9 cellular contexts compared by ENCODE assay signal in genomic region chr19:3670796-3671679, GRCh38. TPM values are rescaled to one million over a fixed set of nuclear protein-coding genes. Genes with fewer than 3 reads are reported as not detected.
DNase-seq lines count a peak whose midpoint lies in the region; ATAC-seq, FAIRE-seq and TF ChIP-seq lines count a peak whose summit lies in the region.
"Had no signal": no experiment of that assay in that cellular context is flagged by ENCODE, and none has a peak within 500 bp of the region (broad histone marks: within the 10 kb centered on the region; RNA-seq: fewer than 3 reads in every experiment).

No MANE protein-coding gene starts in this region.

- no peaks in the 10 kb centered on the region for H3K27me3 Mint-ChIP-seq in T-helper 2 cell treated with Interferon-gamma antibody and Interleukin-4, amounts not matched to agents 5 μg/mL and 100 μg/mL, for 36 hours (ENCODE audit: low read depth)
- H3K27me3 Mint-ChIP-seq in endothelial cell (ENCODE audit: unreplicated experiment) = peaks cover 10% of the 10 kb centered on the region

- peak; percentile 64 for DNase-seq in T-helper 2 cell treated with Interferon-gamma antibody and Interleukin-4, amounts not matched to agents 5 μg/mL and 100 μg/mL, for 36 hours (ENCODE audit: low spot score)
- DNase-seq in T-helper 2 cell (no peak), K562 (ENCODE audit: extremely low read depth in 1 of 4, low spot score in 3 of 4) (peak; percentile 83 to 89 (median 86)), lower lobe of right lung (peak; percentile 69), iPS-NIHi11 (ENCODE audit: low spot score) (no peak), endothelial cell (ENCODE audit: low spot score) (no peak)
- peak; percentile 74 to 75 for DNase-seq in stimulated activated CD8-positive, alpha-beta memory T cell treated with anti-CD3 and anti-CD28 coated beads, Interleukin-7, amount 100 ng/mL, for 48 hours (ENCODE audit: extremely low read depth in 1 of 2, low read depth in 1 of 2)

- H3K4me2 ChIP-seq in K562 (ENCODE audit: insufficient read depth, low read length) = peak overlapping the region; percentile 82

- TF ChIP-seq CTCF in K562 (IDR thresholded peaks at IDR 0.05 in 2 of 3, conservative IDR thresholded peaks at IDR 0.05 in 1 of 3; ENCODE audit: insufficient read depth in 2 of 3, low read depth in 1 of 3, low read length in 3 of 3) (no peak), lower lobe of right lung (IDR thresholded peaks at IDR 0.05) (no peak), endothelial cell (IDR thresholded peaks at IDR 0.05; ENCODE audit: unreplicated experiment) (no peak)

- no TSS peak for BruUV-seq in K562 (replicated peaks; lab: Mats Ljungman, UMichigan)

- no peak for TF ChIP-seq EP300 in K562 (IDR thresholded peaks at IDR 0.05; ENCODE audit: low read length)

- H3K27ac Mint-ChIP-seq in T-helper 2 cell treated with Interferon-gamma antibody and Interleukin-4, amounts not matched to agents 5 μg/mL and 100 μg/mL, for 36 hours = peak overlapping the region; percentile 70
- H3K27ac Mint-ChIP-seq in endothelial cell (ENCODE audit: unreplicated experiment) = no peak overlapping the region

- H3K4me1 ChIP-seq in K562 (replicated peaks in 1 of 2; ENCODE audit: control insufficient read depth in 2 of 2, insufficient read depth in 2 of 2, low read length in 2 of 2) (peaks cover 34 to 83% of the 10 kb centered on the region in 2 experiments), lower lobe of right lung (peaks cover 34% of the 10 kb centered on the region)

- CTCF ChIA-PET in K562 (lab: Yijun Ruan, JAX; ENCODE audit: low intra/inter-chr PET ratio) = interaction anchor here (0.6 to 1.6 kb wide), 3 partner anchors 19 to 179 kb away, joined by 3 to 4 read pairs (median 3); no protein-coding TSS in a partner anchor

- FAIRE-seq in K562 (lab: Jason Lieb, UNC) = peak; percentile 85

- H3K36me3 Mint-ChIP-seq in T-helper 2 cell treated with Interferon-gamma antibody and Interleukin-4, amounts not matched to agents 5 μg/mL and 100 μg/mL, for 36 hours (ENCODE audit: low read depth) = no peaks in the 10 kb centered on the region
- no peaks in the 10 kb centered on the region for H3K36me3 Mint-ChIP-seq in endothelial cell (ENCODE audit: low read depth, unreplicated experiment)

- H3K9me3 Mint-ChIP-seq in T-helper 2 cell treated with Interferon-gamma antibody and Interleukin-4, amounts not matched to agents 5 μg/mL and 100 μg/mL, for 36 hours = no peaks in the 10 kb centered on the region
- H3K9me3 Mint-ChIP-seq in endothelial cell (ENCODE audit: unreplicated experiment) = no peaks in the 10 kb centered on the region

- TF ChIP-seq POLR2A in K562 (conservative IDR thresholded peaks at IDR 0.05) = peak; percentile 38; the same call in 1 of the 2 replicates

- POLR2A ChIA-PET in K562 (lab: Yijun Ruan, JAX) = interaction anchor here (0.5 to 4.1 kb wide), 18 partner anchors 10 to 307 kb away, joined by 3 to 16 read pairs (median 3); partner anchors contain the start of genes MFSD12 and MRPL54

- peaks cover 15% of the 10 kb centered on the region; the same call in 2 of the 3 replicates for H3K36me3 ChIP-seq in K562 (ENCODE audit: control insufficient read depth, insufficient read depth, low read length)
- H3K36me3 ChIP-seq in lower lobe of right lung = peaks cover 7% of the 10 kb centered on the region

- no peaks in the 10 kb centered on the region for H3K9me1 ChIP-seq in K562 (ENCODE audit: control insufficient read depth, insufficient read depth, low read length)

- H3K27ac ChIP-seq in K562 (ENCODE audit: extremely low read depth, low read depth, low read length) = peak overlapping the region; percentile 96
- peak overlapping the region; percentile 83 for H3K27ac ChIP-seq in lower lobe of right lung
- H3K27ac ChIP-seq: 22Rv1 had no signal

- no peak overlapping the region for H3K4me3 Mint-ChIP-seq in T-helper 2 cell treated with Interferon-gamma antibody and Interleukin-4, amounts not matched to agents 5 μg/mL and 100 μg/mL, for 36 hours
- no peak overlapping the region for H3K4me3 Mint-ChIP-seq in endothelial cell (ENCODE audit: unreplicated experiment)

- H3K4me1 Mint-ChIP-seq in T-helper 2 cell treated with Interferon-gamma antibody and Interleukin-4, amounts not matched to agents 5 μg/mL and 100 μg/mL, for 36 hours (ENCODE audit: low read depth) = peaks cover 4% of the 10 kb centered on the region
- H3K4me1 Mint-ChIP-seq in endothelial cell (ENCODE audit: unreplicated experiment) = peaks cover 2% of the 10 kb centered on the region

- ATAC-seq in K562 (peak; percentile 74), lower lobe of right lung (peak; percentile 60 to 63), GM19463 (IDR thresholded peaks at IDR 0.05; ENCODE audit: unreplicated experiment) (no peak)

- intact Hi-C loops in K562 (cut with micrococcal nuclease) (no loop called here), lower lobe of right lung (cut with DNase I) (no loop called here)

- H3K9me3 ChIP-seq in K562 (replicated peaks; ENCODE audit: control insufficient read depth, insufficient read depth, low read depth, low read length) (no peaks in the 10 kb centered on the region), lower lobe of right lung (no peaks in the 10 kb centered on the region)

- in situ Hi-C loops in K562 (cut with MboI) = no loop called here

- TF ChIP-seq RAD21 in K562 (CRISPR knock-in tag; conservative IDR thresholded peaks at IDR 0.05 in 1 of 2, IDR thresholded peaks at IDR 0.05 in 1 of 2) = no peak

- peak overlapping the region; percentile 13 for H3K4me3 ChIP-seq in K562
- H3K4me3 ChIP-seq in lower lobe of right lung = peak overlapping the region; percentile 36

- H4K20me1 ChIP-seq in K562 (replicated peaks; ENCODE audit: control insufficient read depth, insufficient read depth, low read length) = 0 out of 2 replicates have a peak, but pooled peaks cover 4% of the 10 kb centered on the region

- peak overlapping the region; percentile 56 for H2AFZ ChIP-seq in K562 (ENCODE audit: low read depth, low read length)

- 10% methylated on average over 28 of the region's 45 CpGs for WGBS in K562 (ENCODE audit: insufficient coverage, low coverage, missing lambda C conversion rate)

- H3K27me3 ChIP-seq in K562 (ENCODE audit: control insufficient read depth in 2 of 2, insufficient read depth in 2 of 2, low read length in 2 of 2) (no peaks in the 10 kb centered on the region), lower lobe of right lung (ENCODE audit: low read depth) (no peaks in the 10 kb centered on the region)

- peak overlapping the region; percentile 85 to 90 for H3K9ac ChIP-seq in K562 (ENCODE audit: insufficient read depth in 1 of 2, low read depth in 2 of 2, low read length in 2 of 2)

- peaks cover 52% of the 10 kb centered on the region for H3K79me2 ChIP-seq in K562 (ENCODE audit: control insufficient read depth, insufficient read depth, low read length)

RNA-seq across cellular contexts. Expression of gene PIP5K1C, which starts 29.2 kb away (rescaled TPM):
- 21.1 and 62.3 TPM in 2 replicates for total RNA-seq in K562 (2011; cell fraction: chromatin; rRNA removed; ENCODE audit: low replicate concordance)
- total RNA-seq in K562 (2011; cell fraction: nucleolus; rRNA removed) = 28.3 and 30.5 TPM in 2 replicates
- 15.8 and 17.5 TPM in 2 replicates for total RNA-seq in K562 (2011; cell fraction: nucleoplasm; rRNA removed)
- 6.0 and 10.7 TPM in 2 replicates for total RNA-seq in K562 (2014; rRNA removed)
- total RNA-seq in K562 (2014; rRNA removed; fragmentation: Illumina TruSeq; extraction: Trizol) = 1.4 and 1.9 TPM in 2 replicates
- 4.1 and 5.3 TPM in 2 replicates for total RNA-seq in K562 (2015; rRNA removed; fragmentation: Illumina TruSeq; extraction: Trizol)
- total RNA-seq in K562 (2021) = 21.4 and 22.1 TPM in 2 replicates
- 2.9 and 5.8 TPM in 2 replicates for polyA plus RNA-seq in K562 (2011; rRNA removed)
- polyA plus RNA-seq in K562 (2011; cell fraction: cytosol; rRNA removed) = 2.9 and 6.4 TPM in 2 replicates
- polyA plus RNA-seq in K562 (2011; cell fraction: nucleus; rRNA removed) = 9.4 and 20.2 TPM in 2 replicates
- 16.8 and 22.4 TPM in 2 replicates for polyA plus RNA-seq in K562 (2012)
- 8.0 and 11.3 TPM in 2 replicates for polyA plus RNA-seq in K562 (2014; fragmentation: Illumina TruSeq; extraction: Trizol)
- polyA plus RNA-seq in K562 (2014; fragmentation: Nextera tagmentation; extraction: Ambion mirVana) = under 1 TPM; 0.38 to 0.61 TPM
- polyA plus RNA-seq in K562 (2014; rRNA removed) = 7.6 and 8.3 TPM in 2 replicates
- polyA minus RNA-seq in K562 (2011; rRNA and poly(A)+ RNA removed) = 5.1 and 9.5 TPM in 2 replicates
- 15.8 and 26.9 TPM in 2 replicates for polyA minus RNA-seq in K562 (2011; cell fraction: cytosol; rRNA and poly(A)+ RNA removed)
- polyA minus RNA-seq in K562 (2011; cell fraction: nucleus; rRNA and poly(A)+ RNA removed) = 13.1 and 15.9 TPM in 2 replicates
- 43.6 TPM for total RNA-seq in lower lobe of right lung
- 65.8 TPM for total RNA-seq in endothelial cell (ENCODE audit: unreplicated experiment)

RNA-seq across cellular contexts. Expression of gene TJP3, which starts 37.1 kb away (rescaled TPM):
- total RNA-seq in K562 (2011; cell fraction: chromatin; rRNA removed; ENCODE audit: low replicate concordance) = 1.8 and 7.1 TPM in 2 replicates
- total RNA-seq in K562 (2011; cell fraction: nucleolus; rRNA removed) = 2.9 and 3.5 TPM in 2 replicates
- total RNA-seq in K562 (2011; cell fraction: nucleoplasm; rRNA removed) = 1.8 and 2.6 TPM in 2 replicates
- total RNA-seq in K562 (2014; rRNA removed) = 0.82 and 1.3 TPM in 2 replicates
- 0.11 and 0.38 TPM in 2 replicates for total RNA-seq in K562 (2014; rRNA removed; fragmentation: Illumina TruSeq; extraction: Trizol)
- 0.34 and 0.58 TPM in 2 replicates for total RNA-seq in K562 (2015; rRNA removed; fragmentation: Illumina TruSeq; extraction: Trizol)
- 0.92 and 2.4 TPM in 2 replicates for total RNA-seq in K562 (2021)
- 1.8 and 2.2 TPM in 2 replicates for polyA plus RNA-seq in K562 (2011; rRNA removed)
- polyA plus RNA-seq in K562 (2011; cell fraction: cytosol; rRNA removed) = 1.9 and 5.2 TPM in 2 replicates
- 4.3 and 9.8 TPM in 2 replicates for polyA plus RNA-seq in K562 (2011; cell fraction: nucleus; rRNA removed)
- polyA plus RNA-seq in K562 (2012) = 3.2 and 4.0 TPM in 2 replicates
- polyA plus RNA-seq in K562 (2014; fragmentation: Illumina TruSeq; extraction: Trizol) = 0.54 and 1.1 TPM in 2 replicates
- polyA plus RNA-seq in K562 (2014; fragmentation: Nextera tagmentation; extraction: Ambion mirVana) = under 1 TPM in 1 of 2 experiments, not detected in 1; 0.11 TPM
- 0.56 and 0.73 TPM in 2 replicates for polyA plus RNA-seq in K562 (2014; rRNA removed)
- polyA minus RNA-seq in K562 (2011; rRNA and poly(A)+ RNA removed) = 1.5 and 1.9 TPM in 2 replicates
- 0.86 and 2.2 TPM in 2 replicates for polyA minus RNA-seq in K562 (2011; cell fraction: cytosol; rRNA and poly(A)+ RNA removed)
- polyA minus RNA-seq in K562 (2011; cell fraction: nucleus; rRNA and poly(A)+ RNA removed) = 2.3 and 3.4 TPM in 2 replicates
- total RNA-seq in lower lobe of right lung = 34.4 TPM
- total RNA-seq in endothelial cell (ENCODE audit: unreplicated experiment) = 3.1 TPM

RNA-seq across cellular contexts. Expression of gene CACTIN, which starts 44.4 kb away (rescaled TPM):
- 35.4 and 89.8 TPM in 2 replicates for total RNA-seq in K562 (2011; cell fraction: chromatin; rRNA removed; ENCODE audit: low replicate concordance)
- 60.3 and 65.9 TPM in 2 replicates for total RNA-seq in K562 (2011; cell fraction: nucleolus; rRNA removed)
- total RNA-seq in K562 (2011; cell fraction: nucleoplasm; rRNA removed) = 35.3 and 37.6 TPM in 2 replicates
- 46.5 and 57.8 TPM in 2 replicates for total RNA-seq in K562 (2014; rRNA removed)
- total RNA-seq in K562 (2014; rRNA removed; fragmentation: Illumina TruSeq; extraction: Trizol) = 7.6 and 7.9 TPM in 2 replicates
- total RNA-seq in K562 (2015; rRNA removed; fragmentation: Illumina TruSeq; extraction: Trizol) = 25.6 and 27.3 TPM in 2 replicates
- total RNA-seq in K562 (2021) = 42.1 and 49.2 TPM in 2 replicates
- polyA plus RNA-seq in K562 (2011; rRNA removed) = 15.0 and 19.4 TPM in 2 replicates
- polyA plus RNA-seq in K562 (2011; cell fraction: cytosol; rRNA removed) = 21.9 and 50.9 TPM in 2 replicates
- 54.2 and 84.9 TPM in 2 replicates for polyA plus RNA-seq in K562 (2011; cell fraction: nucleus; rRNA removed)
- polyA plus RNA-seq in K562 (2012) = 22.8 and 28.5 TPM in 2 replicates
- polyA plus RNA-seq in K562 (2014; fragmentation: Illumina TruSeq; extraction: Trizol) = 9.6 and 20.4 TPM in 2 replicates
- under 1 TPM; 0.15 to 0.52 TPM for polyA plus RNA-seq in K562 (2014; fragmentation: Nextera tagmentation; extraction: Ambion mirVana)
- 35.0 and 36.4 TPM in 2 replicates for polyA plus RNA-seq in K562 (2014; rRNA removed)
- 4.5 and 9.4 TPM in 2 replicates for polyA minus RNA-seq in K562 (2011; rRNA and poly(A)+ RNA removed)
- polyA minus RNA-seq in K562 (2011; cell fraction: cytosol; rRNA and poly(A)+ RNA removed) = 13.0 and 16.6 TPM in 2 replicates
- 9.6 and 12.0 TPM in 2 replicates for polyA minus RNA-seq in K562 (2011; cell fraction: nucleus; rRNA and poly(A)+ RNA removed)
- 20.3 TPM for total RNA-seq in lower lobe of right lung
- total RNA-seq in endothelial cell (ENCODE audit: unreplicated experiment) = 31.8 TPM

Comparison
In these comparisons a context has a peak if more than half of its experiments do, and no peak if none do; other contexts are left out.
1. DNase-seq: peak in T-helper 2 cell treated with Interferon-gamma antibody and Interleukin-4, amounts not matched to agents 5 μg/mL and 100 μg/mL, for 36 hours (single experiment), K562 (4 of 4), lower lobe of right lung (single experiment) and stimulated activated CD8-positive, alpha-beta memory T cell treated with anti-CD3 and anti-CD28 coated beads, Interleukin-7, amount 100 ng/mL, for 48 hours (2 of 2); none in T-helper 2 cell (0 of 5), iPS-NIHi11 (single experiment) and endothelial cell (single experiment).